8 cellular contexts compared by ENCODE assay signal in the genomic region with DNA sequence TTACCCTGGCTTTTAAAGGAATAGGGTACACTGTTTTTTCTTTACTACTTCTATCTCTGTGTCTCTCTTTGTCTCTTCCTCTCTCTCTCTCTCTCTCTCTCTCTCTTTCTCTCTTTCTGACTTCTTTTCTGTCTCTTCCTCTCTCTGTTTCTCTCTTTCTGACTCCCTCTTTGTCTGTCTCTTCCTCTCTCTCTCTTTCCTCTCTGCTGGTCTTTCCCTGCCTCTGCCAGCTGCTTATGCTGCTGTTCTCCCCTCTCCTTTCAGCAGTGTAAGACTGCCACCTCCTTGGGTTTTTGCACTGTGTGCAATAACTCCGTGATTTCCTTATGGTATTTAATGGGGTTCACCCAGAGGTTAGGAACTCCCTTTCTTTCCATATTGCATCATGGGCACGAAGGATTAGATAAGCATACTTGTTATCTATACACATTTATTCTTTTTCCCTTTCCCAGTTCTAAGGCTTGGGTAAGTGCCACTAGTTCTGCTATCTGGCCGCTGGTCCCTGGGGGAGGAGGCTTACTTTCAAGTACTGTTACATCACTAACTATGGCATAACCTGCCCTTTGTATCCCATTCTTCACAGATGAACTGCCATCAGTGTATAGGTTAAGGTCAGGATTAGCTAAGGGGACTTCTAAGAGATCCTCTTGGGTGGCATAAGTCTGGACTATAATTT. TPM values are rescaled to one million over a fixed set of nuclear protein-coding genes. Genes with fewer than 3 reads are reported as not detected.
DNase-seq lines count a peak whose midpoint lies in the region; ATAC-seq and TF ChIP-seq lines count a peak whose summit lies in the region.
"Not testable (repeated sequence)": the region's sequence is repeated elsewhere in the genome, so short reads cannot be mapped to it uniquely, and the experiment has no call there.

No MANE protein-coding gene starts in this region.

- TF ChIP-seq CTCF in HL-60 (IDR thresholded peaks at IDR 0.05; ENCODE audit: insufficient read depth, low read length); choroid plexus epithelial cell (conservative IDR thresholded peaks at IDR 0.05; ENCODE audit: low read depth, low read length); mesothelial cell of epicardium (IDR thresholded peaks at IDR 0.05; ENCODE audit: unreplicated experiment): not testable (repeated sequence)

- peak; percentile 57 to 80 for DNase-seq in HL-60 (ENCODE audit: low read depth in 1 of 2, low spot score in 1 of 2)
- DNase-seq in NCI-H524 treated with DMSO at 0.1 percent for 48 hours (lab: John Stamatoyannopoulos, UW), result peak; percentile 43
- peak; percentile 65 for DNase-seq in choroid plexus epithelial cell (ENCODE audit: low read depth)
- not testable (repeated sequence) for DNase-seq in left ventricle myocardium superior; mesothelial cell of epicardium (ENCODE audit: low spot score in 2 of 2, unreplicated experiment in 2 of 2); stimulated activated effector memory CD8-positive, alpha-beta T cell treated with anti-CD3 and anti-CD28 coated beads, Interleukin-12 subunit alpha, Interleukin-12 subunit beta, amount 100 ng/mL, for 72 hours (ENCODE audit: low spot score in 2 of 2)

- H3K36me3 Mint-ChIP-seq in activated T-helper 17 cell treated with anti-CD3 and anti-CD28 coated beads, Interleukin-2, amount 50 U/mL, for 72 hours (ENCODE audit: low read depth), result peaks cover 17% of the 10 kb centered on the region
- peaks cover 36% of the 10 kb centered on the region for H3K36me3 Mint-ChIP-seq in mesothelial cell of epicardium
- H3K36me3 Mint-ChIP-seq in stimulated activated effector memory CD8-positive, alpha-beta T cell treated with anti-CD3 and anti-CD28 coated beads, Interleukin-12 subunit alpha, Interleukin-12 subunit beta, amount 100 ng/mL, for 72 hours, result not testable (repeated sequence)

- peak overlapping the region; percentile 26 for H3K27ac Mint-ChIP-seq in activated T-helper 17 cell treated with anti-CD3 and anti-CD28 coated beads, Interleukin-2, amount 50 U/mL, for 72 hours
- H3K27ac Mint-ChIP-seq in mesothelial cell of epicardium, result peak overlapping the region; percentile 95
- peak overlapping the region; percentile 44 for H3K27ac Mint-ChIP-seq in stimulated activated effector memory CD8-positive, alpha-beta T cell treated with anti-CD3 and anti-CD28 coated beads, Interleukin-12 subunit alpha, Interleukin-12 subunit beta, amount 100 ng/mL, for 72 hours

- H3K4me1 Mint-ChIP-seq in activated T-helper 17 cell treated with anti-CD3 and anti-CD28 coated beads, Interleukin-2, amount 50 U/mL, for 72 hours, result peaks cover 12% of the 10 kb centered on the region
- peaks cover 38% of the 10 kb centered on the region for H3K4me1 Mint-ChIP-seq in mesothelial cell of epicardium
- H3K4me1 Mint-ChIP-seq in stimulated activated effector memory CD8-positive, alpha-beta T cell treated with anti-CD3 and anti-CD28 coated beads, Interleukin-12 subunit alpha, Interleukin-12 subunit beta, amount 100 ng/mL, for 72 hours, result peaks cover 52% of the 10 kb centered on the region

- ATAC-seq in activated T-helper 17 cell treated with anti-CD3 and anti-CD28 coated beads, Interleukin-2, amount 50 U/mL, for 72 hours (replicated peaks); stimulated activated effector memory CD8-positive, alpha-beta T cell treated with anti-CD3 and anti-CD28 coated beads, Interleukin-12 subunit alpha, Interleukin-12 subunit beta, amount 100 ng/mL, for 72 hours: not testable (repeated sequence)
- ATAC-seq in left ventricle myocardium superior, result peak; percentile 29

- H3K4me3 ChIP-seq in BLaER1; HL-60 (replicated peaks; ENCODE audit: insufficient read depth, low read length); choroid plexus epithelial cell (ENCODE audit: low read depth, low read length): not testable (repeated sequence)

- not testable (repeated sequence) for H3K4me3 Mint-ChIP-seq in activated T-helper 17 cell treated with anti-CD3 and anti-CD28 coated beads, Interleukin-2, amount 50 U/mL, for 72 hours; stimulated activated effector memory CD8-positive, alpha-beta T cell treated with anti-CD3 and anti-CD28 coated beads, Interleukin-12 subunit alpha, Interleukin-12 subunit beta, amount 100 ng/mL, for 72 hours
- peak overlapping the region; percentile 5 for H3K4me3 Mint-ChIP-seq in mesothelial cell of epicardium

- H3K27ac ChIP-seq in BLaER1, result not testable (repeated sequence)
- H3K27ac ChIP-seq in HL-60 (replicated peaks), result peak overlapping the region; percentile 24

- not testable (repeated sequence) for H3K9me3 Mint-ChIP-seq in activated T-helper 17 cell treated with anti-CD3 and anti-CD28 coated beads, Interleukin-2, amount 50 U/mL, for 72 hours; stimulated activated effector memory CD8-positive, alpha-beta T cell treated with anti-CD3 and anti-CD28 coated beads, Interleukin-12 subunit alpha, Interleukin-12 subunit beta, amount 100 ng/mL, for 72 hours
- H3K9me3 Mint-ChIP-seq in mesothelial cell of epicardium, result peaks cover 18% of the 10 kb centered on the region

- peak overlapping the region; percentile 17; the same call in 1 of the 2 replicates for H3K4me2 ChIP-seq in BLaER1

- not testable (repeated sequence) for H3K27me3 ChIP-seq in BLaER1; HL-60 (ENCODE audit: insufficient read depth, poor library complexity, severe bottlenecking)

- peaks cover 38% of the 10 kb centered on the region for H3K4me1 ChIP-seq in BLaER1

- not testable (repeated sequence) for H3K9ac ChIP-seq in BLaER1

- peaks cover 74% of the 10 kb centered on the region for H4K20me1 ChIP-seq in BLaER1

- H3K36me3 ChIP-seq in BLaER1, result peaks cover 75% of the 10 kb centered on the region

- not testable (repeated sequence) for H3K27me3 Mint-ChIP-seq in activated T-helper 17 cell treated with anti-CD3 and anti-CD28 coated beads, Interleukin-2, amount 50 U/mL, for 72 hours; mesothelial cell of epicardium (ENCODE audit: low read depth)

- peaks cover 82% of the 10 kb centered on the region for H3K9me3 ChIP-seq in BLaER1

- intact Hi-C loops in left ventricle myocardium superior (cut with micrococcal nuclease), result not testable (repeated sequence)

RNA-seq across cellular contexts. Expression of a gene that starts 20.8 kb away (rescaled TPM):
- total RNA-seq in activated T-helper 17 cell treated with anti-CD3 and anti-CD28 coated beads, Interleukin-2, amount 50 U/mL, for 72 hours, result 10 to 100 TPM; 40.0 to 52.9 TPM
- total RNA-seq in left ventricle myocardium superior, result 32.5 TPM
- total RNA-seq in mesothelial cell of epicardium, result 77.2 to 87.3 TPM (median 77.4 TPM) in 3 replicates

Comparison
In these comparisons a context has a peak if more than half of its experiments do, and no peak if none do; other contexts are left out.
1. H3K27ac Mint-ChIP-seq: peak in every context shown above with its lines; median percentile 95 in mesothelial cell of epicardium; 44 in stimulated activated effector memory CD8-positive, alpha-beta T cell treated with anti-CD3 and anti-CD28 coated beads, Interleukin-12 subunit alpha, Interleukin-12 subunit beta, amount 100 ng/mL, for 72 hours; 26 in activated T-helper 17 cell treated with anti-CD3 and anti-CD28 coated beads, Interleukin-2, amount 50 U/mL, for 72 hours.